In the genomic region with DNA sequence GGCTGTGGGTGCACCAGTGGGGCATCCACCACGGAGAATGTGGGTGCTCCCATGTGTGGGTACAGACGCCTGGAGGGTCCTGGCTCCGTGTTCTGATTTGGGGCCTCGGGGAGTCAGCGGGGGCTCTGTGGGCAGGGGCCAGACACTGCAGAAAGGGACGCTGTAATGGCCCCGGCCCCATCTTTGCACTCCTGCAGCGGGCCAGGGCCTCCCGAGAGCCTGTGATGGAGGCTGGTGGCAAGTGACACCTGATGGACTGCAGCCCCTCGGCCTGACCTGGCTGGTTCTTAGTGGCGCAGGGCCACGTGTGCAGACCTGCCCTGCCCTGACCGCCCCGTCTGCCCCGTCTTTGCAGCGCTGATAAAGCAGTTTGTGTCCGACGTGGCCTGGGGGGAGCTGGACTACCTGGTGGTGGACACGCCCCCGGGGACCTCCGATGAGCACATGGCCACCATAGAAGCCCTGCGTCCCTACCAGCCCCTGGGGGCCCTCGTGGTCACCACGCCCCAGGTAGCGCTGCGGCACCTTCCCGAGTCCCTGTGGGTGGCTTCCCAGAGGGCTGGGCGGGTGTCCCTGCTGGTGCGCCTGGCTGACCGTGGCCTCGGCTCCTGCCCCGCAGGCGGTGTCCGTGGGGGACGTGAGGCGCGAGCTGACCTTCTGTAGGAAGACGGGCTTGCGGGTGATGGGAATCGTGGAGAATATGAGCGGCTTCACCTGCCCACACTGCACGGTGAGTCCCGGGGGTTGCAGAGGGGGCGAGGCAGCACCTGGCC, we compare ENCODE assay signal across 13 cellular contexts. TPM values are rescaled to one million over a fixed set of nuclear protein-coding genes. Genes with fewer than 3 reads are reported as not detected.
DNase-seq lines count a peak whose midpoint lies in the region; ATAC-seq and TF ChIP-seq lines count a peak whose summit lies in the region.
"Had no signal": no experiment of that assay in that cellular context is flagged by ENCODE, and none has a peak within 500 bp of the region (broad histone marks: within the 10 kb centered on the region; RNA-seq: fewer than 3 reads in every experiment).

No MANE protein-coding gene starts in this region.

- intact Hi-C loops in sciatic nerve (cut with DNase I) = no loop called here

- TF ChIP-seq POLR2A in erythroblast (IDR thresholded peaks at IDR 0.05; ENCODE audit: low read length) = no peak

- no peak for ATAC-seq in sciatic nerve
- ATAC-seq: naive thymus-derived CD4-positive, alpha-beta T cell; stimulated activated memory B cell treated with anti-CD40 and anti-IgM and Interleukin-4, amounts not matched to agents 10 μg/mL and 1 μg/mL and 100 μg/mL, for 72 hours had no signal

- DNase-seq in activated gamma-delta T cell treated with Interleukin-2 at 50 U/mL for 16 hours (peak; percentile 3), activated gamma-delta T cell (lab: John Stamatoyannopoulos, UW) (no peak), sciatic nerve (ENCODE audit: low spot score) (peak; percentile 56), erythroblast (lab: John Stamatoyannopoulos, UW) (no peak)
- DNase-seq: ACHN; COR-L47; GF-D8; NCI-H82; retina; stimulated activated CD4-positive, alpha-beta T cell treated with anti-CD3 and anti-CD28 coated beads, Interleukin-4, amount 100 ng/mL, for 24 hours had no signal

RNA-seq across cellular contexts. Expression of gene NUBP2, which starts 4.7 kb away (rescaled TPM):
- total RNA-seq in sciatic nerve = 28.0 TPM

RNA-seq across cellular contexts. Expression of gene SPSB3, which starts 5.1 kb away (rescaled TPM):
- total RNA-seq in sciatic nerve = 35.3 TPM

RNA-seq across cellular contexts. Expression of gene IGFALS, which starts 6.0 kb away (rescaled TPM):
- total RNA-seq in sciatic nerve = 0.22 TPM
- total RNA-seq: ureter had no signal

RNA-seq across cellular contexts. Expression of gene MRPS34, which starts 14.6 kb away (rescaled TPM):
- 42.7 TPM for total RNA-seq in sciatic nerve

RNA-seq across cellular contexts. Expression of gene EME2, which starts 14.9 kb away (rescaled TPM):
- 15.3 TPM for total RNA-seq in sciatic nerve

Comparison
In these comparisons a context has a peak if more than half of its experiments do, and no peak if none do; other contexts are left out.
1. DNase-seq: peak in activated gamma-delta T cell treated with Interleukin-2 at 50 U/mL for 16 hours (single experiment) and sciatic nerve (single experiment); none in activated gamma-delta T cell (single experiment) and erythroblast (0 of 2).